ENCODE assay signal across 1 cellular context in genomic region chr1:151134991-151135390, GRCh38.
TF ChIP-seq lines count a peak whose summit lies in the region.

No MANE protein-coding gene starts in this region.

TF ChIP-seq in GM23338, 12 proteins besides CTCF, POLR2A, EP300 and RAD21 (continued from another document):
- no peak for TF ChIP-seq REST (IDR thresholded peaks at IDR 0.05; ENCODE audit: unreplicated experiment)
- no peak for TF ChIP-seq EZH2phosphoT487 (IDR thresholded peaks at IDR 0.05; ENCODE audit: unreplicated experiment)
